In genomic region chr20:38429301-38429700, GRCh38 we compare ENCODE assay signal across 19 cellular contexts. TPM values are rescaled to one million over a fixed set of nuclear protein-coding genes. Genes with fewer than 3 reads are reported as not detected.
A peak's percentile ranks its signal among the peaks of the same experiment; 100 is the strongest.
DNase-seq lines count a peak whose midpoint lies in the region; ATAC-seq, FAIRE-seq and TF ChIP-seq lines count a peak whose summit lies in the region.
"Had no signal": no experiment of that assay in that cellular context is flagged by ENCODE, and none has a peak within 500 bp of the region (broad histone marks: within the 10 kb centered on the region; RNA-seq: fewer than 3 reads in every experiment).

No MANE protein-coding gene starts in this region.

- peaks cover 5 to 12% (median 9%) of the 10 kb centered on the region in 4 donors for H3K4me1 ChIP-seq in transverse colon

- intact Hi-C loops in transverse colon (cut with DNase I; ENCODE audit: low total_unique reads): no loop called here

- no peak overlapping the region for H3K27ac ChIP-seq in transverse colon
- H3K27ac ChIP-seq: A549, BLaER1, SK-N-MC had no signal

- peaks cover 0 to 66% (median 32%) of the 10 kb centered on the region in 4 donors for H3K36me3 ChIP-seq in transverse colon

- in situ Hi-C loops in transverse colon (cut with MboI; ENCODE audit: low pct_ligation_motif_present in 1 of 4, low pct_unique_long_range_greater_than_20kb in 1 of 4, low sequenced_read_pairs in 3 of 4): no loop called here

- no peaks in the 10 kb centered on the region for H3K27me3 Mint-ChIP-seq in activated T-cell treated with anti-CD3 and anti-CD28 coated beads, Interleukin-2, amount 50 U/mL, for 24 hours
- H3K27me3 Mint-ChIP-seq in activated naive CD8-positive, alpha-beta T cell: no peaks in the 10 kb centered on the region
- no peaks in the 10 kb centered on the region for H3K27me3 Mint-ChIP-seq in neural crest cell (ENCODE audit: low read depth)
- H3K27me3 Mint-ChIP-seq: dendritic cell treated with granulocyte-macrophage colony-stimulating factor and Interleukin-4, amounts not matched to agents 40 ng/mL and 50 ng/mL, for 4 days had no signal

- no peaks in the 10 kb centered on the region for H3K27me3 ChIP-seq in transverse colon
- H3K27me3 ChIP-seq: BLaER1 had no signal

- TF ChIP-seq EP300 in transverse colon (IDR thresholded peaks at IDR 0.05; ENCODE audit: low read depth): no peak

- ATAC-seq in GM18511 (IDR thresholded peaks at IDR 0.05; ENCODE audit: unreplicated experiment): no peak
- ATAC-seq: A549 had no signal

- peak; percentile 74 for FAIRE-seq in HTR-8/SVneo (lab: Jason Lieb, UNC)
- FAIRE-seq: A549, RCC 7860 had no signal

- H3K4me1 Mint-ChIP-seq in activated T-cell treated with anti-CD3 and anti-CD28 coated beads, Interleukin-2, amount 50 U/mL, for 24 hours (ENCODE audit: low read depth): peaks cover 79% of the 10 kb centered on the region
- peaks cover 69% of the 10 kb centered on the region for H3K4me1 Mint-ChIP-seq in activated naive CD8-positive, alpha-beta T cell (ENCODE audit: low read depth)
- peaks cover 35% of the 10 kb centered on the region for H3K4me1 Mint-ChIP-seq in neural crest cell

- H3K4me3 Mint-ChIP-seq in activated T-cell treated with anti-CD3 and anti-CD28 coated beads, Interleukin-2, amount 50 U/mL, for 24 hours: peak overlapping the region; percentile 31
- peak overlapping the region; percentile 30 for H3K4me3 Mint-ChIP-seq in activated naive CD8-positive, alpha-beta T cell
- H3K4me3 Mint-ChIP-seq in neural crest cell: peak overlapping the region; percentile 68
- H3K4me3 Mint-ChIP-seq: dendritic cell treated with granulocyte-macrophage colony-stimulating factor and Interleukin-4, amounts not matched to agents 40 ng/mL and 50 ng/mL, for 4 days had no signal

- 90% methylated on average over 3 of the region's 3 CpGs; no CpG with 5 or more reads in 1 of the 2 donors for WGBS in transverse colon (ENCODE audit: low coverage in 1 of 2), 2 donors

- no peaks in the 10 kb centered on the region for H3K9me3 Mint-ChIP-seq in activated T-cell treated with anti-CD3 and anti-CD28 coated beads, Interleukin-2, amount 50 U/mL, for 24 hours
- H3K9me3 Mint-ChIP-seq in activated naive CD8-positive, alpha-beta T cell (ENCODE audit: low read depth): no peaks in the 10 kb centered on the region
- H3K9me3 Mint-ChIP-seq in neural crest cell: no peaks in the 10 kb centered on the region
- H3K9me3 Mint-ChIP-seq: dendritic cell treated with granulocyte-macrophage colony-stimulating factor and Interleukin-4, amounts not matched to agents 40 ng/mL and 50 ng/mL, for 4 days had no signal

- H3K9me3 ChIP-seq in transverse colon: no peaks in the 10 kb centered on the region
- H3K9me3 ChIP-seq: A549 had no signal

- TF ChIP-seq CTCF in neural crest cell (conservative IDR thresholded peaks at IDR 0.05) (no peak), transverse colon (IDR thresholded peaks at IDR 0.05) (no peak)

- H3K36me3 Mint-ChIP-seq in activated T-cell treated with anti-CD3 and anti-CD28 coated beads, Interleukin-2, amount 50 U/mL, for 24 hours (ENCODE audit: low read depth): peaks cover 99% of the 10 kb centered on the region
- peaks cover 22% of the 10 kb centered on the region for H3K36me3 Mint-ChIP-seq in activated naive CD8-positive, alpha-beta T cell
- peaks cover 42% of the 10 kb centered on the region for H3K36me3 Mint-ChIP-seq in neural crest cell (ENCODE audit: low read depth)

- DNase-seq in activated T-cell treated with anti-CD3 and anti-CD28 coated beads, Interleukin-2, amount 50 U/mL, for 24 hours: no peak
- no peak for DNase-seq in activated T-cell treated with anti-CD3 and anti-CD28 coated beads, Interleukin-2, amount 50 U/mL, for 1 hour
- DNase-seq in HTR-8/SVneo (ENCODE audit: insufficient read length, low spot score): no peak
- DNase-seq in neural crest cell (ENCODE audit: low read depth, low spot score): no peak
- no peak for DNase-seq in transverse colon
- DNase-seq in C1 segment of cervical spinal cord (lab: John Stamatoyannopoulos, UW): no peak
- DNase-seq: EL; KBM-7; MV-4-11; NCI-H187 treated with DMSO at 0.1 percent for 48 hours; stimulated activated CD4-positive, alpha-beta T cell treated with anti-CD3 and anti-CD28 coated beads, Interleukin-4, amount 100 ng/mL, for 24 hours had no signal

- no peak for TF ChIP-seq POLR2A in transverse colon (IDR thresholded peaks at IDR 0.05)

- H3K27ac Mint-ChIP-seq in activated T-cell treated with anti-CD3 and anti-CD28 coated beads, Interleukin-2, amount 50 U/mL, for 24 hours: peak overlapping the region; percentile 88
- H3K27ac Mint-ChIP-seq in activated naive CD8-positive, alpha-beta T cell: peak overlapping the region; percentile 64
- no peak overlapping the region for H3K27ac Mint-ChIP-seq in neural crest cell (ENCODE audit: unreplicated experiment)
- H3K27ac Mint-ChIP-seq: dendritic cell treated with granulocyte-macrophage colony-stimulating factor and Interleukin-4, amounts not matched to agents 40 ng/mL and 50 ng/mL, for 4 days had no signal

- no peak overlapping the region for H3K4me3 ChIP-seq in transverse colon
- H3K4me3 ChIP-seq: A549, BLaER1, SK-N-MC, smooth muscle cell had no signal

RNA-seq across cellular contexts. Expression of gene SNHG17, which starts 5.8 kb away (rescaled TPM):
- total RNA-seq in neural crest cell (64.9 and 65.5 TPM in 2 replicates), transverse colon (100 to 1,000 TPM in 1 of 4 donors, 10 to 100 TPM in 3; 15.8 to 191 (median 43.7) TPM)

RNA-seq across cellular contexts. Expression of gene RALGAPB, which starts 43.3 kb away (rescaled TPM):
- total RNA-seq in neural crest cell: 34.7 and 35.2 TPM in 2 replicates
- 10 to 100 TPM; 22.7 to 67.0 (median 56.7) TPM for total RNA-seq in transverse colon
